Comparison of ENCODE assay signal across 8 cellular contexts in genomic region chr1:204376919-204377799, GRCh38. TPM values are rescaled to one million over a fixed set of nuclear protein-coding genes. Genes with fewer than 3 reads are reported as not detected.
A peak's percentile ranks its signal among the peaks of the same experiment; 100 is the strongest.
DNase-seq lines count a peak whose midpoint lies in the region; ATAC-seq and TF ChIP-seq lines count a peak whose summit lies in the region.

No MANE protein-coding gene starts in this region.

- no peak overlapping the region for H3K27ac Mint-ChIP-seq in activated CD4-positive, alpha-beta memory T cell treated with anti-CD3 and anti-CD28 coated beads for 36 hours
- no peak overlapping the region for H3K27ac Mint-ChIP-seq in activated CD4-positive, alpha-beta memory T cell treated with anti-CD3 and anti-CD28 coated beads, Interleukin-2, amount 10 ng/mL, durations not matched to agents 7 days and 5 days

- H3K9me3 ChIP-seq in breast epithelium (no peaks in the 10 kb centered on the region), lower lobe of right lung (no peaks in the 10 kb centered on the region), thymus (ENCODE audit: control insufficient read depth) (no peaks in the 10 kb centered on the region)

- no peaks in the 10 kb centered on the region for H3K9me3 Mint-ChIP-seq in activated CD4-positive, alpha-beta memory T cell treated with anti-CD3 and anti-CD28 coated beads for 36 hours
- no peaks in the 10 kb centered on the region for H3K9me3 Mint-ChIP-seq in activated CD4-positive, alpha-beta memory T cell treated with anti-CD3 and anti-CD28 coated beads, Interleukin-2, amount 10 ng/mL, durations not matched to agents 7 days and 5 days

- TF ChIP-seq CTCF in breast epithelium (IDR thresholded peaks at IDR 0.05) (no peak), lower lobe of right lung (IDR thresholded peaks at IDR 0.05) (no peak), foreskin fibroblast (IDR thresholded peaks at IDR 0.05; ENCODE audit: low read depth, low read length) (no peak)

- 78% methylated on average over 28 of the region's 28 CpGs for WGBS in thymus

- POLR2A ChIA-PET in activated CD4-positive, alpha-beta memory T cell treated with anti-CD3 and anti-CD28 coated beads for 36 hours (lab: Charles Lee), result no interaction called here
- POLR2A ChIA-PET in activated CD4-positive, alpha-beta memory T cell treated with anti-CD3 and anti-CD28 coated beads, Interleukin-2, amount 10 ng/mL, durations not matched to agents 7 days and 5 days (lab: Charles Lee), result interaction anchor here (1.0 kb wide), 1 partner anchor 14 kb away, joined by 3 read pairs; no protein-coding TSS in a partner anchor

- H3K4me1 ChIP-seq in breast epithelium (peaks cover 0 to 8% of the 10 kb centered on the region in 2 donors), lower lobe of right lung (peaks cover 17% of the 10 kb centered on the region), thymus (ENCODE audit: control insufficient read depth, insufficient read depth, low read length) (no peaks in the 10 kb centered on the region)

- H3K27me3 Mint-ChIP-seq in activated CD4-positive, alpha-beta memory T cell treated with anti-CD3 and anti-CD28 coated beads for 36 hours, result peaks cover 16% of the 10 kb centered on the region
- peaks cover 47% of the 10 kb centered on the region for H3K27me3 Mint-ChIP-seq in activated CD4-positive, alpha-beta memory T cell treated with anti-CD3 and anti-CD28 coated beads, Interleukin-2, amount 10 ng/mL, durations not matched to agents 7 days and 5 days

- no peak for DNase-seq in activated CD4-positive, alpha-beta memory T cell treated with anti-CD3 and anti-CD28 coated beads for 36 hours
- DNase-seq in activated CD4-positive, alpha-beta memory T cell treated with anti-CD3 and anti-CD28 coated beads, Interleukin-2, amount 10 ng/mL, durations not matched to agents 7 days and 5 days, result no peak
- DNase-seq in breast epithelium (ENCODE audit: low spot score in 2 of 2) (no peak), lower lobe of right lung (no peak), SHP77 (lab: John Stamatoyannopoulos, UW) (no peak), foreskin fibroblast (no peak), NCI-H187 treated with DMSO at 0.1 percent for 48 hours (lab: John Stamatoyannopoulos, UW) (no peak)

- TF ChIP-seq POLR2A in breast epithelium (IDR thresholded peaks at IDR 0.05), result no peak

- peak overlapping the region; percentile 37 to 69 (median 60) for H3K4me3 ChIP-seq in breast epithelium
- peak overlapping the region; percentile 58 for H3K4me3 ChIP-seq in lower lobe of right lung
- H3K4me3 ChIP-seq in thymus (ENCODE audit: low read length), result peak overlapping the region; percentile 48
- H3K4me3 ChIP-seq in foreskin fibroblast (ENCODE audit: low read depth in 1 of 2, low read length in 2 of 2), result peak overlapping the region in 1 of 2 donors; percentile 42

- H3K27me3 ChIP-seq in breast epithelium (no peaks in the 10 kb centered on the region), lower lobe of right lung (ENCODE audit: low read depth) (peaks cover 34% of the 10 kb centered on the region), thymus (ENCODE audit: control insufficient read depth, insufficient read depth) (peaks cover 28% of the 10 kb centered on the region)

- H3K27ac ChIP-seq in breast epithelium, result peak overlapping the region; percentile 2 to 45
- no peak overlapping the region for H3K27ac ChIP-seq in lower lobe of right lung
- no peak overlapping the region for H3K27ac ChIP-seq in thymus (ENCODE audit: low read depth)

- ATAC-seq in lower lobe of right lung, result peak in 1 of 2 donors; percentile 30

- peaks cover 13% of the 10 kb centered on the region for H3K4me1 Mint-ChIP-seq in activated CD4-positive, alpha-beta memory T cell treated with anti-CD3 and anti-CD28 coated beads for 36 hours (ENCODE audit: low read depth)
- peaks cover 13% of the 10 kb centered on the region for H3K4me1 Mint-ChIP-seq in activated CD4-positive, alpha-beta memory T cell treated with anti-CD3 and anti-CD28 coated beads, Interleukin-2, amount 10 ng/mL, durations not matched to agents 7 days and 5 days

- CTCF ChIA-PET in activated CD4-positive, alpha-beta memory T cell treated with anti-CD3 and anti-CD28 coated beads for 36 hours (lab: Charles Lee), result interaction anchor here (0.8 to 8.0 kb wide), 7 partner anchors 12 to 225 kb away, joined by 3 to 62 read pairs (median 3); partner anchors contain the start of gene ETNK2
- CTCF ChIA-PET in activated CD4-positive, alpha-beta memory T cell treated with anti-CD3 and anti-CD28 coated beads, Interleukin-2, amount 10 ng/mL, durations not matched to agents 7 days and 5 days (lab: Charles Lee), result interaction anchor here (1.6 to 4.8 kb wide), 3 partner anchors 13 to 22 kb away, joined by 3 to 19 read pairs (median 18); no protein-coding TSS in a partner anchor

- H3K36me3 Mint-ChIP-seq in activated CD4-positive, alpha-beta memory T cell treated with anti-CD3 and anti-CD28 coated beads for 36 hours, result no peaks in the 10 kb centered on the region
- no peaks in the 10 kb centered on the region for H3K36me3 Mint-ChIP-seq in activated CD4-positive, alpha-beta memory T cell treated with anti-CD3 and anti-CD28 coated beads, Interleukin-2, amount 10 ng/mL, durations not matched to agents 7 days and 5 days (ENCODE audit: low read depth)

- intact Hi-C loops in activated CD4-positive, alpha-beta memory T cell treated with anti-CD3 and anti-CD28 coated beads for 36 hours (cut with micrococcal nuclease), result no loop called here
- intact Hi-C loops in breast epithelium (cut with DNase I; ENCODE audit: low total_unique reads), result no loop called here
- intact Hi-C loops in lower lobe of right lung (cut with DNase I), result no loop called here

- H3K4me3 Mint-ChIP-seq in activated CD4-positive, alpha-beta memory T cell treated with anti-CD3 and anti-CD28 coated beads for 36 hours, result peak overlapping the region; percentile 57
- H3K4me3 Mint-ChIP-seq in activated CD4-positive, alpha-beta memory T cell treated with anti-CD3 and anti-CD28 coated beads, Interleukin-2, amount 10 ng/mL, durations not matched to agents 7 days and 5 days, result no peak overlapping the region

- H3K36me3 ChIP-seq in breast epithelium (no peaks in the 10 kb centered on the region), lower lobe of right lung (no peaks in the 10 kb centered on the region), thymus (ENCODE audit: control insufficient read depth, insufficient read depth) (no peaks in the 10 kb centered on the region)

RNA-seq across cellular contexts. Expression of gene PLEKHA6, which starts 17.4 kb away (rescaled TPM):
- total RNA-seq in activated CD4-positive, alpha-beta memory T cell treated with anti-CD3 and anti-CD28 coated beads for 36 hours, result under 1 TPM; 0.52 to 0.80 TPM
- not detected for total RNA-seq in activated CD4-positive, alpha-beta memory T cell treated with anti-CD3 and anti-CD28 coated beads, Interleukin-2, amount 10 ng/mL, durations not matched to agents 7 days and 5 days
- total RNA-seq in breast epithelium (10 to 100 TPM in 2 of 3 donors, 1 to 10 TPM in 1; 1.4 to 34.0 (median 17.7) TPM), lower lobe of right lung (7.6 TPM)
- polyA plus RNA-seq in thymus, result 1.4 TPM

RNA-seq across cellular contexts. Expression of gene PPP1R15B, which starts 34.5 kb away (rescaled TPM):
- total RNA-seq in activated CD4-positive, alpha-beta memory T cell treated with anti-CD3 and anti-CD28 coated beads for 36 hours, result 10 to 100 TPM; 54.9 to 57.1 TPM
- total RNA-seq in activated CD4-positive, alpha-beta memory T cell treated with anti-CD3 and anti-CD28 coated beads, Interleukin-2, amount 10 ng/mL, durations not matched to agents 7 days and 5 days, result 10 to 100 TPM; 76.0 to 76.1 TPM
- total RNA-seq in breast epithelium (10 to 100 TPM; 47.5 to 91.6 (median 53.3) TPM), lower lobe of right lung (45.3 TPM)
- 26.2 TPM for polyA plus RNA-seq in thymus

Comparison
In these comparisons a context has a peak if more than half of its experiments do, and no peak if none do; other contexts are left out.
1. H3K27ac ChIP-seq: peak in breast epithelium (2 of 2); none in lower lobe of right lung (single experiment) and thymus (single experiment).